Comparison of ENCODE assay signal across 2 cellular contexts in the genomic region with DNA sequence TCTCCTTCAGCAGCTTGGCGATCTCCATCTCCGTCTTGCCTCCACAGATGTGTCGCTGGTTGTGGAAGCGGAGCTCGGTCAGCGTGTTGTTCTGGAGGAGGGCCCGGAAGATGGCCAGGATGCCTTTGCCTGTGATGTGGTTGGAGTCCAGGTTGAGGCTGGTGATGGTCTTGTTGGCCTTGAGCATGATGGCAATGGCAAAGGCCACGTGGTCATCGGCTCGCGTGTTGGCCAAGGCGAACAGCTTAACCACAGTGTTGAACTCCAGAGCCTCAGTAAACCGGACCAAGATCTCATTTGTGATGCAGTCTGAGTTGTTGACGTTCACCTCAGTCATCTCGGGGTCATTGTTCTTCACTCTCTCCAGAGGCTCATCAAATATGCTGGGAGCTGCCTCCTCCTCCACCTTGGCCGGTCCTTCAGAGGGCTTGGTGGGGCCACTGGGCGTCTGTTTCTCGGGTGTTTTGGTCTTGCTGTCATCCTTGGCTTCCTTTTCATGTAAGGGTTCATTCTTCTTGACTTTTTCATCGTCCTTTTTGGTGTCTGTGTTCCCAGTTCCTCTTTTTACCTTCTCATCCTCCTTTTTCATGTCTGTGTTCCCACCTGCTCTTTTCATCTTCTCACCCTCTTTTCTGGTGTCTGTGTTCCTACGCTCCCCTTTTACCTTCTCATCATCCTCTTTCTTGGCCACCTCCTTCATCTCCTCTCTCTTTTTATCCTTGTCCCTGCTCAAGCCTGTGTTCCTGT.
TF ChIP-seq lines count a peak whose summit lies in the region.

No MANE protein-coding gene starts in this region.

TF ChIP-seq in GM12891, 5 proteins besides CTCF, POLR2A, EP300 and RAD21:
- no peak for TF ChIP-seq TAF1 (IDR thresholded peaks at IDR 0.05; ENCODE audit: low read depth, low read length)
- TF ChIP-seq PAX5 (IDR thresholded peaks at IDR 0.05; ENCODE audit: insufficient read depth, low read length, severe bottlenecking), result no peak
- TF ChIP-seq POU2F2 (IDR thresholded peaks at IDR 0.05; ENCODE audit: low read depth, low read length), result no peak
- no peak for TF ChIP-seq POLR2AphosphoS5 (IDR thresholded peaks at IDR 0.05; ENCODE audit: low read depth, low read length)
- peak; percentile 92 for TF ChIP-seq SPI1 (IDR thresholded peaks at IDR 0.05; ENCODE audit: low read depth, low read length)
TF ChIP-seq in GM12891: peak in this region for 1.

TF ChIP-seq in K562, 482 proteins besides CTCF, POLR2A, EP300 and RAD21:
- TF ChIP-seq HDAC2 (IDR thresholded peaks at IDR 0.05), result no peak
- TF ChIP-seq ZNF695 (CRISPR knock-in tag; IDR thresholded peaks at IDR 0.05), result no peak
- no peak for TF ChIP-seq SRF (CRISPR knock-in tag; IDR thresholded peaks at IDR 0.05)
- peak; percentile 95 for TF ChIP-seq SPI1 (IDR thresholded peaks at IDR 0.05; ENCODE audit: borderline replicate concordance, low read depth, low read length)
- TF ChIP-seq, protein P1, sequence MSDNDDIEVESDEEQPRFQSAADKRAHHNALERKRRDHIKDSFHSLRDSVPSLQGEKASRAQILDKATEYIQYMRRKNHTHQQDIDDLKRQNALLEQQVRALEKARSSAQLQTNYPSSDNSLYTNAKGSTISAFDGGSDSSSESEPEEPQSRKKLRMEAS (CRISPR knock-in tag; IDR thresholded peaks at IDR 0.05), result peak; percentile 56
- no peak for TF ChIP-seq ZNF830 (CRISPR knock-in tag; IDR thresholded peaks at IDR 0.05)
- no peak for TF ChIP-seq ZNF133 (CRISPR knock-in tag; IDR thresholded peaks at IDR 0.05)
- TF ChIP-seq CBX1 (IDR thresholded peaks at IDR 0.05; ENCODE audit: low read depth), result no peak
- TF ChIP-seq RBM15 (IDR thresholded peaks at IDR 0.05; ENCODE audit: insufficient read depth, low read length), result no peak
- no peak for TF ChIP-seq ZFPM2 (CRISPR knock-in tag; IDR thresholded peaks at IDR 0.05)
- TF ChIP-seq TAF7 (tag; IDR thresholded peaks at IDR 0.05), result no peak
- no peak for TF ChIP-seq SLC30A9 (CRISPR knock-in tag; IDR thresholded peaks at IDR 0.05)
- TF ChIP-seq HMGN3 (IDR thresholded peaks at IDR 0.05; ENCODE audit: borderline replicate concordance, extremely low read depth, insufficient read length, low read depth, low read length), result no peak
- TF ChIP-seq, protein P2, sequence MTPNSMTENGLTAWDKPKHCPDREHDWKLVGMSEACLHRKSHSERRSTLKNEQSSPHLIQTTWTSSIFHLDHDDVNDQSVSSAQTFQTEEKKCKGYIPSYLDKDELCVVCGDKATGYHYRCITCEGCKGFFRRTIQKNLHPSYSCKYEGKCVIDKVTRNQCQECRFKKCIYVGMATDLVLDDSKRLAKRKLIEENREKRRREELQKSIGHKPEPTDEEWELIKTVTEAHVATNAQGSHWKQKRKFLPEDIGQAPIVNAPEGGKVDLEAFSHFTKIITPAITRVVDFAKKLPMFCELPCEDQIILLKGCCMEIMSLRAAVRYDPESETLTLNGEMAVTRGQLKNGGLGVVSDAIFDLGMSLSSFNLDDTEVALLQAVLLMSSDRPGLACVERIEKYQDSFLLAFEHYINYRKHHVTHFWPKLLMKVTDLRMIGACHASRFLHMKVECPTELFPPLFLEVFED (CRISPR knock-in tag; conservative IDR thresholded peaks at IDR 0.05), result 0 out of 2 replicates have a peak, but pooled peaks have one; percentile 46
- TF ChIP-seq ELF4 (CRISPR knock-in tag; IDR thresholded peaks at IDR 0.05), result 0 out of 2 replicates have a peak, but pooled peaks have one; percentile 33
- TF ChIP-seq SUPT5H (IDR thresholded peaks at IDR 0.05), result no peak
- TF ChIP-seq EHMT2 (IDR thresholded peaks at IDR 0.05), result 0 out of 2 replicates have a peak, but pooled peaks have one; percentile 13
